In the genomic region with DNA sequence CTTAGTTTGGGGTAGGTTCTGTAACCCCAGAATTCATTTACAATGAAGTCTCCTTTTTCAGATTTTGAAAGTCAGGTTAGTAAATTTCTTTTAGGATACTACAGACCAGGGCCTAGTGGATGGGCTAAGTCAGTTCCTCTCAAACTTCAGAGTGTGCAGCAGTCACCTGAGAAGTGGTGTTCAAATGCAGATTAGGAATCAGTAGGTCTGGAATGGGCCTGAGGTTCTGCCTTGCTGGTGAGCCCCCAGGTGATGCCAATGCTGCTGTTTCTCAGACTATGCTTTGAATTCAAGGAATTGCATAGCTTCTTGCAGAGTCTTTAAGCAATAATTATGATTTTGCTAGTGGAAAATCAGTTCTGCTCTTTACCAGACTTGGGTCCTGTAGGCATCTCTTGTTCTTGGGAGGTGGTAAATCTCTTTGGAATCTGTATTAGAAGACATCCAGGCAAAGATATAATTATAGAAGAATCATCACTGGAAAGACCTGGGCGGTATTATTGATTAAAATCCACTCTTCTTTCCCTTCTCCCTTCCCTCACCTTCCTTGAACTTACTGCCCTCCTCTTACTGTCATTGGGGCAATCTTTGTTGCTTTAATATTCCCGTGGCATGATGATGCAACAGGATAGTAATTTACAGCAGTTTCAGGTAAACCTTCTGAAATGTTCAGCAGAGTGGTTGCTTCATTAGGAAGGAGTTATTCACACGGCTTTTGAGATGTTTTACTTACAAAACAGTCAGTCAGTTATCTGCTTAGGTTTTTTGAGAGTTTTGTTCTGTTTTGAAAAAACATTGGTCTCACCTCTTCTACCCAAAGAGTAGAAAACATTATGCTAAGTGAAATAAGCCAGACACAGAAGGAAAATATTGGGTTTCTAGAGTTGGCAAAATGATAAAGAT, we compare ENCODE assay signal across 1 cellular context.
TF ChIP-seq lines count a peak whose summit lies in the region.

No MANE protein-coding gene starts in this region.

TF ChIP-seq in HEK293, 187 proteins besides CTCF, POLR2A, EP300 and RAD21 (continued from another document):
- peak; percentile 92 for TF ChIP-seq PRDM4 (tag by site-specific recombination; IDR thresholded peaks at IDR 0.05)
- TF ChIP-seq SP2 (tag by site-specific recombination; IDR thresholded peaks at IDR 0.05), result no peak
